Comparison of ENCODE assay signal across 23 cellular contexts in the genomic region with DNA sequence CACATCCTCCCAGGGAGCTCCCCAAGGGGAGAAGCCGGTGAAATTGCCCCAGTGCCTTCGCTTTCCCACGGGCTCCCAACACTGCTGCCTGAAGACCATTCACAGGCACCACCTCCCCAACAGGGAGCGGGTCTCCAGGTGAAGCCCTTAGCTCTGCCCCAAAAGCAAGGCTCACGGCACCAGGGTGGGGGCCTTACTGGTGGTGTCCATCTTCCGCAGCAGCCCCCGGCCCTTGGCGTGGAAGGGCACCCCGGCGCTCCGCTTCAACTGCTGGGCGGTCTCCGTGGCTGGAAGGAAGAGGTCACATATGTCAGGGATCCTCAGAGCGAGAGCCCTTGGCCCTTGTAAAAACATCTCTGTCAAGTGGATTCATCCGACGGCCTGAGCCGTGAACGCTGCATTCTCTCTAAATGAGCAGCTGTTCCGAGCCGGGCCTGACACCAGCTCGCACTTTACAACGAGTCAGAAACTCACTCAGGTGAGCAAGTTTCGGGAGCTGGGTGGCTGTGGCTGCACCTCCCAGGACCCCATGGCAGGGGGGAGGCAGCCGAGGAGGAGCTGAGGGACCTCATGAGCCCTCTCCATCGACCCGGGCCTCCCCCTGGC.
"Had no signal": no experiment of that assay in that cellular context is flagged by ENCODE, and none has a peak within 500 bp of the region (broad histone marks: within the 10 kb centered on the region; RNA-seq: fewer than 3 reads in every experiment).

No MANE protein-coding gene starts in this region.

- H3K9me3 Mint-ChIP-seq: activated CD4-positive, alpha-beta T cell treated with anti-CD3 and anti-CD28 coated beads, Interleukin-2, amount 10 ng/mL, durations not matched to agents 7 days and 5 days; activated naive CD4-positive, alpha-beta T cell treated with anti-CD3 and anti-CD28 coated beads, Interleukin-2, amount 50 U/mL, for 24 hours; immature natural killer cell; nephron; T-helper 2 cell treated with Interferon-gamma antibody and Interleukin-4, amounts not matched to agents 5 μg/mL and 100 μg/mL, for 36 hours had no signal

- H3K4me3 Mint-ChIP-seq: activated CD4-positive, alpha-beta T cell treated with anti-CD3 and anti-CD28 coated beads, Interleukin-2, amount 10 ng/mL, durations not matched to agents 7 days and 5 days; activated naive CD4-positive, alpha-beta T cell treated with anti-CD3 and anti-CD28 coated beads, Interleukin-2, amount 50 U/mL, for 24 hours; immature natural killer cell; nephron; T-helper 2 cell treated with Interferon-gamma antibody and Interleukin-4, amounts not matched to agents 5 μg/mL and 100 μg/mL, for 36 hours had no signal

- ATAC-seq: activated CD4-positive, CD25-positive, alpha-beta regulatory T cell treated with anti-CD3 and anti-CD28 coated beads, Interleukin-2, amount 50 U/mL, for 24 hours; body of pancreas; foreskin keratinocyte; left lobe of liver; SK-N-SH treated with all-trans-retinoic acid at 6 μM for 48 hours had no signal

- H3K27me3 ChIP-seq: body of pancreas, foreskin keratinocyte, upper lobe of left lung had no signal

- H3K9me3 ChIP-seq: body of pancreas, prostate gland, thoracic aorta, upper lobe of left lung had no signal

- H3K4me3 ChIP-seq: body of pancreas, lung, prostate gland, thoracic aorta, upper lobe of left lung had no signal

- H3K4me1 ChIP-seq: body of pancreas, foreskin keratinocyte, prostate gland had no signal

- H3K27me3 Mint-ChIP-seq: activated CD4-positive, alpha-beta T cell treated with anti-CD3 and anti-CD28 coated beads, Interleukin-2, amount 10 ng/mL, durations not matched to agents 7 days and 5 days; activated naive CD4-positive, alpha-beta T cell treated with anti-CD3 and anti-CD28 coated beads, Interleukin-2, amount 50 U/mL, for 24 hours had no signal

- H3K27ac ChIP-seq: body of pancreas, foreskin keratinocyte, prostate gland, thoracic aorta, upper lobe of left lung, VCaP had no signal

- H3K4me1 Mint-ChIP-seq: activated CD4-positive, alpha-beta T cell treated with anti-CD3 and anti-CD28 coated beads, Interleukin-2, amount 10 ng/mL, durations not matched to agents 7 days and 5 days; nephron had no signal

- DNase-seq: activated CD4-positive, alpha-beta T cell treated with anti-CD3 and anti-CD28 coated beads, Interleukin-2, amount 10 ng/mL, durations not matched to agents 7 days and 5 days; activated CD8-positive, alpha-beta memory T cell treated with anti-CD3 and anti-CD28 coated beads for 24 hours; activated gamma-delta T cell treated with Interleukin-2 at 50 U/mL for 16 hours; anterior cingulate cortex; body of pancreas; effector memory CD4-positive, alpha-beta T cell; foreskin keratinocyte; immature natural killer cell; midbrain; occipital lobe; stimulated activated CD4-positive, alpha-beta T cell treated with anti-CD3 and anti-CD28 coated beads, Interleukin-4, amount 100 ng/mL, for 1 hour; stimulated activated naive CD4-positive, alpha-beta T cell treated with Interleukin-2 at 50 U/mL for 16 hours had no signal

- H3K27ac Mint-ChIP-seq: activated CD4-positive, alpha-beta T cell treated with anti-CD3 and anti-CD28 coated beads, Interleukin-2, amount 10 ng/mL, durations not matched to agents 7 days and 5 days; activated naive CD4-positive, alpha-beta T cell treated with anti-CD3 and anti-CD28 coated beads, Interleukin-2, amount 50 U/mL, for 24 hours; immature natural killer cell; nephron; T-helper 2 cell treated with Interferon-gamma antibody and Interleukin-4, amounts not matched to agents 5 μg/mL and 100 μg/mL, for 36 hours had no signal
